Comparison of ENCODE assay signal across 7 cellular contexts in genomic region chr6:34196833-34197195, GRCh38. TPM values are rescaled to one million over a fixed set of nuclear protein-coding genes. Genes with fewer than 3 reads are reported as not detected.
DNase-seq lines count a peak whose midpoint lies in the region; ATAC-seq and TF ChIP-seq lines count a peak whose summit lies in the region.

No MANE protein-coding gene starts in this region.

- H3K27ac Mint-ChIP-seq in WTC11, result no peak overlapping the region
- peak overlapping the region in 1 of 2 donors; percentile 81 for H3K27ac Mint-ChIP-seq in stimulated activated naive CD8-positive, alpha-beta T cell treated with anti-CD3 and anti-CD28 coated beads, Interleukin-15, amount 100 ng/mL, for 72 hours

- H3K9me3 ChIP-seq in iPS-15b (ENCODE audit: control insufficient read depth, insufficient read depth, low read length), result no peaks in the 10 kb centered on the region

- H3K27me3 Mint-ChIP-seq in WTC11 (ENCODE audit: low read depth), result peaks cover 4% of the 10 kb centered on the region
- H3K27me3 Mint-ChIP-seq in stimulated activated naive CD8-positive, alpha-beta T cell treated with anti-CD3 and anti-CD28 coated beads, Interleukin-15, amount 100 ng/mL, for 72 hours, result no peaks in the 10 kb centered on the region

- H3K4me1 ChIP-seq in iPS-15b (ENCODE audit: control insufficient read depth, insufficient read depth, low read length), result peaks cover 8% of the 10 kb centered on the region

- TF ChIP-seq CTCF in WTC11 (IDR thresholded peaks at IDR 0.05), result no peak

- ATAC-seq in WTC11 (no peak; the same call in 1 of the 2 replicates), GM21737 (IDR thresholded peaks at IDR 0.05; ENCODE audit: unreplicated experiment) (no peak)
- peak; percentile 11 for ATAC-seq in stimulated activated naive CD8-positive, alpha-beta T cell treated with anti-CD3 and anti-CD28 coated beads, Interleukin-15, amount 100 ng/mL, for 72 hours

- H3K4me1 Mint-ChIP-seq in WTC11, result peaks cover 33% of the 10 kb centered on the region
- H3K4me1 Mint-ChIP-seq in stimulated activated naive CD8-positive, alpha-beta T cell treated with anti-CD3 and anti-CD28 coated beads, Interleukin-15, amount 100 ng/mL, for 72 hours, result peaks cover 18% of the 10 kb centered on the region

- no peak overlapping the region for H3K9ac ChIP-seq in iPS-15b (ENCODE audit: low read depth, low read length)

- H3K4me3 Mint-ChIP-seq in WTC11, result peak overlapping the region; percentile 65; the same call in 1 of the 2 replicates
- H3K4me3 Mint-ChIP-seq in stimulated activated naive CD8-positive, alpha-beta T cell treated with anti-CD3 and anti-CD28 coated beads, Interleukin-15, amount 100 ng/mL, for 72 hours, result peak overlapping the region; percentile 84 to 95

- peaks cover 7% of the 10 kb centered on the region for H3K9me3 Mint-ChIP-seq in WTC11
- no peaks in the 10 kb centered on the region for H3K9me3 Mint-ChIP-seq in stimulated activated naive CD8-positive, alpha-beta T cell treated with anti-CD3 and anti-CD28 coated beads, Interleukin-15, amount 100 ng/mL, for 72 hours

- CTCF ChIA-PET in WTC11 (lab: Charles Lee), result interaction anchor here (0.8 to 3.4 kb wide), 23 partner anchors 9 to 1063 kb away, joined by 3 to 24 read pairs (median 8); partner anchors contain the start of genes HMGA1, SMIM29 and ZNF76

- H3K4me3 ChIP-seq in iPS-15b (ENCODE audit: low read depth, low read length), result peak overlapping the region; percentile 50

- DNase-seq in H4 (ENCODE audit: low spot score), result peak; percentile 1
- peak; percentile 23 for DNase-seq in WTC11 (ENCODE audit: low spot score)
- no peak for DNase-seq in stimulated activated naive CD8-positive, alpha-beta T cell treated with anti-CD3 and anti-CD28 coated beads, Interleukin-15, amount 100 ng/mL, for 72 hours
- no peak for DNase-seq in activated effector memory CD4-positive, alpha-beta T cell treated with anti-CD3 and anti-CD28 coated beads, Interleukin-2, amount 50 U/mL, for 16 hours
- DNase-seq in NCI-H187 (lab: John Stamatoyannopoulos, UW), result no peak

- H3K27me3 ChIP-seq in iPS-15b (ENCODE audit: control insufficient read depth, insufficient read depth, low read length), result peaks cover 11% of the 10 kb centered on the region

- peaks cover 2% of the 10 kb centered on the region for H3K36me3 ChIP-seq in iPS-15b (ENCODE audit: control insufficient read depth, insufficient read depth, low read length)

- H3K36me3 Mint-ChIP-seq in WTC11, result no peaks in the 10 kb centered on the region

- POLR2A ChIA-PET in WTC11 (lab: Charles Lee), result interaction anchor here (1.4 to 2.6 kb wide), 6 partner anchors 30 to 52 kb away, joined by 3 to 11 read pairs (median 5); partner anchors contain the start of genes HMGA1 and SMIM29

TF ChIP-seq in WTC11, 78 proteins besides CTCF, POLR2A, EP300 and RAD21:
- TF ChIP-seq HMGA2 (CRISPR knock-in tag; IDR thresholded peaks at IDR 0.05), result no peak
- no peak for TF ChIP-seq ZNF317 (CRISPR knock-in tag; IDR thresholded peaks at IDR 0.05; ENCODE audit: borderline replicate concordance, low read depth)
- TF ChIP-seq FOXJ3 (CRISPR knock-in tag; IDR thresholded peaks at IDR 0.05; ENCODE audit: borderline replicate concordance), result no peak

RNA-seq across cellular contexts. Expression of gene HMGA1, which starts 39.9 kb away (rescaled TPM):
- 117 and 122 TPM in 2 replicates for total RNA-seq in H4 (2014; rRNA removed; shearing (Covaris generic))
- 2,446 to 2,677 TPM (median 2,610 TPM) in 3 replicates for total RNA-seq in WTC11 (2021)

RNA-seq across cellular contexts. Expression of gene GRM4, which starts 50.9 kb away (rescaled TPM):
- not detected in 2 replicates for total RNA-seq in H4 (2014; rRNA removed; shearing (Covaris generic))
- total RNA-seq in WTC11 (2021), result 32.2 to 34.5 TPM (median 32.2 TPM) in 3 replicates

RNA-seq across cellular contexts. Expression of gene SMIM29, which starts 52.0 kb away (rescaled TPM):
- 46.4 and 61.4 TPM in 2 replicates for total RNA-seq in H4 (2014; rRNA removed; shearing (Covaris generic))
- 11.7 to 15.1 TPM (median 14.1 TPM) in 3 replicates for total RNA-seq in WTC11 (2021)

Comparison
In these comparisons a context has a peak if more than half of its experiments do, and no peak if none do; other contexts are left out.
1. DNase-seq: peak in H4 (single experiment) and WTC11 (single experiment); none in stimulated activated naive CD8-positive, alpha-beta T cell treated with anti-CD3 and anti-CD28 coated beads, Interleukin-15, amount 100 ng/mL, for 72 hours (0 of 2), activated effector memory CD4-positive, alpha-beta T cell treated with anti-CD3 and anti-CD28 coated beads, Interleukin-2, amount 50 U/mL, for 16 hours (single experiment) and NCI-H187 (0 of 2).
2. RNA of gene HMGA1, which starts 39.9 kb away (total RNA-seq): 2,446 to 2,677 TPM in WTC11; 117 to 122 TPM in H4; every median in the first group is over 10 times any median in the second.
3. RNA of gene GRM4, which starts 50.9 kb away (total RNA-seq): 32.2 to 34.5 TPM in WTC11; not detected in H4; every median in the first group is over 10 times any median in the second.